Comparison of ENCODE assay signal across 15 cellular contexts in genomic region chr11:62127941-62128770, GRCh38.
"Had no signal": no experiment of that assay in that cellular context is flagged by ENCODE, and none has a peak within 500 bp of the region (broad histone marks: within the 10 kb centered on the region; RNA-seq: fewer than 3 reads in every experiment).

No MANE protein-coding gene starts in this region.

- H3K9me3 Mint-ChIP-seq: activated naive CD4-positive, alpha-beta T cell treated with anti-CD3 and anti-CD28 coated beads, Interleukin-2, amount 50 U/mL, for 72 hours; activated T-cell treated with anti-CD3 and anti-CD28 coated beads, Interleukin-2, amount 50 U/mL, for 72 hours; naive thymus-derived CD8-positive, alpha-beta T cell; T-cell had no signal

- H3K9me3 ChIP-seq: adrenal gland, thoracic aorta had no signal

- H3K27me3 ChIP-seq: adrenal gland, foreskin keratinocyte, hepatocyte had no signal

- H2AFZ ChIP-seq: hepatocyte had no signal

- H3K4me3 Mint-ChIP-seq: activated T-cell treated with anti-CD3 and anti-CD28 coated beads, Interleukin-2, amount 50 U/mL, for 72 hours; T-cell had no signal

- ATAC-seq: activated naive CD4-positive, alpha-beta T cell treated with anti-CD3 and anti-CD28 coated beads, Interleukin-2, amount 50 U/mL, for 72 hours; activated T-cell treated with anti-CD3 and anti-CD28 coated beads, Interleukin-2, amount 50 U/mL, for 72 hours; foreskin keratinocyte; left cardiac atrium; naive thymus-derived CD8-positive, alpha-beta T cell; T-cell had no signal

- H3K27ac ChIP-seq: adrenal gland, epithelial cell of prostate, foreskin keratinocyte, hepatocyte, thoracic aorta had no signal

- H3K27ac Mint-ChIP-seq: activated T-cell treated with anti-CD3 and anti-CD28 coated beads, Interleukin-2, amount 50 U/mL, for 72 hours; naive thymus-derived CD8-positive, alpha-beta T cell; T-cell had no signal

- H3K27me3 Mint-ChIP-seq: naive thymus-derived CD8-positive, alpha-beta T cell; T-cell had no signal

- H3K4me2 ChIP-seq: hepatocyte had no signal

- DNase-seq: activated gamma-delta T cell treated with Interleukin-2 at 50 U/mL for 16 hours; activated T-cell treated with anti-CD3 and anti-CD28 coated beads, Interleukin-2, amount 50 U/mL, for 72 hours; foreskin keratinocyte; left cardiac atrium; mesendoderm; naive thymus-derived CD8-positive, alpha-beta T cell; nucleus accumbens; stimulated activated CD4-positive, alpha-beta T cell treated with anti-CD3 and anti-CD28 coated beads, Interleukin-2, amount 100 ng/mL, for 48 hours; T1000 had no signal

- H3K4me3 ChIP-seq: adrenal gland, hepatocyte, thoracic aorta had no signal
